ENCODE assay signal across 1 cellular context in the genomic region with DNA sequence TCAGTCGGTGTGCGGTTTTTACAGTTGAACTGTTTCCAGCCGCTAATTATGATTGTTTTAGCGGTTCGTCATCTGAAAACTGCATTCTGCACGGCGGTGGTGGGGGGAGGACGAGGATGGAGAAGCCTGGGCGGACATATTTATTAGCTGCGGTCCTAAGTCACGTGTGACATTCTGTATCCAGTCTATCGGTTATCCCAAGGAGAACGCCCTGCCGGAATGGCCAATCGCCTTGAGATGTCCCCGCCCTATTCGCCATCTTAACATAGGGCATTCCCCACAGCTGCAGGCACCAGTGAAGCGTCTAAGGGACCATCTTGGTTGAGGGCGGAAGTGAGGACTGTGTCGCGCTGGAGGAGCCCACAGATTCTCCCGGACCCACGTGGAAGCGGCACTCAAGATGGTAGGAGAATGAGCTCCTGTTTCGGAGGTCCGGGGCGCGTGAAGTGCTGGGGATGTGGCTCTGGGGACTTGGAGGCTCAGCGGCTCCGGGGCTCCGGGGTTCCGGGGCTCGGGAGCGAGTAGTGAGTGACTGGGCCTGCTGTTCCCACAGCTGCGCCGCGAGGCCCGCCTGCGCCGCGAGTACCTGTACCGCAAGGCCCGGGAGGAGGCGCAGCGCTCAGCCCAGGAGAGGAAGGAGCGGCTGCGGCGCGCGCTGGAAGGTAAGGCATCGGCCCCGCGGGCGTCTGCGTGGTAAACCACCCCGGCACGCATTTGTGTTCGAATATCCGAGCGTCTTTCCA.
A peak's percentile ranks its signal among the peaks of the same experiment; 100 is the strongest.
TF ChIP-seq lines count a peak whose summit lies in the region.

IMP4 (plus strand) TSS at position 365 of the 743 bp plus-strand sequence; CDS start at position 401, 36 bp downstream.

TF ChIP-seq in HepG2, 621 proteins besides CTCF, POLR2A, EP300 and RAD21 (continued from another document and continues in another):
- no peak for TF ChIP-seq ZBTB40 (IDR thresholded peaks at IDR 0.05)
- peak; percentile 88 for TF ChIP-seq ZBTB40 (CRISPR knock-in tag; IDR thresholded peaks at IDR 0.05)
- TF ChIP-seq AKAP8 (CRISPR knock-in tag; IDR thresholded peaks at IDR 0.05) = 0 out of 2 replicates have a peak, but pooled peaks have one; percentile 72
- TF ChIP-seq E2F5 (CRISPR knock-in tag; conservative IDR thresholded peaks at IDR 0.05) = 0 out of 2 replicates have a peak, but pooled peaks have one; percentile 9
- TF ChIP-seq MBD4 (IDR thresholded peaks at IDR 0.05; ENCODE audit: borderline replicate concordance, low read length) = no peak
- TF ChIP-seq RNF219 (CRISPR knock-in tag; IDR thresholded peaks at IDR 0.05) = 0 out of 2 replicates have a peak, but pooled peaks have one; percentile 64
- TF ChIP-seq ZNF451 (CRISPR knock-in tag; IDR thresholded peaks at IDR 0.05) = no peak
- no peak for TF ChIP-seq FLYWCH1 (CRISPR knock-in tag; IDR thresholded peaks at IDR 0.05)
- no peak for TF ChIP-seq SMC3 (IDR thresholded peaks at IDR 0.05; ENCODE audit: low read length)
- no peak for TF ChIP-seq ZSCAN29 (CRISPR knock-in tag; conservative IDR thresholded peaks at IDR 0.05)
- no peak for TF ChIP-seq KAT2B (IDR thresholded peaks at IDR 0.05; ENCODE audit: borderline replicate concordance, low read depth, low read length)
- no peak for TF ChIP-seq ZNF382 (CRISPR knock-in tag; IDR thresholded peaks at IDR 0.05; ENCODE audit: borderline replicate concordance)
- TF ChIP-seq TARDBP (CRISPR knock-in tag; IDR thresholded peaks at IDR 0.05) = peak; percentile 94
- TF ChIP-seq ZNF850 (CRISPR knock-in tag; conservative IDR thresholded peaks at IDR 0.05) = no peak
- TF ChIP-seq, protein P1, sequence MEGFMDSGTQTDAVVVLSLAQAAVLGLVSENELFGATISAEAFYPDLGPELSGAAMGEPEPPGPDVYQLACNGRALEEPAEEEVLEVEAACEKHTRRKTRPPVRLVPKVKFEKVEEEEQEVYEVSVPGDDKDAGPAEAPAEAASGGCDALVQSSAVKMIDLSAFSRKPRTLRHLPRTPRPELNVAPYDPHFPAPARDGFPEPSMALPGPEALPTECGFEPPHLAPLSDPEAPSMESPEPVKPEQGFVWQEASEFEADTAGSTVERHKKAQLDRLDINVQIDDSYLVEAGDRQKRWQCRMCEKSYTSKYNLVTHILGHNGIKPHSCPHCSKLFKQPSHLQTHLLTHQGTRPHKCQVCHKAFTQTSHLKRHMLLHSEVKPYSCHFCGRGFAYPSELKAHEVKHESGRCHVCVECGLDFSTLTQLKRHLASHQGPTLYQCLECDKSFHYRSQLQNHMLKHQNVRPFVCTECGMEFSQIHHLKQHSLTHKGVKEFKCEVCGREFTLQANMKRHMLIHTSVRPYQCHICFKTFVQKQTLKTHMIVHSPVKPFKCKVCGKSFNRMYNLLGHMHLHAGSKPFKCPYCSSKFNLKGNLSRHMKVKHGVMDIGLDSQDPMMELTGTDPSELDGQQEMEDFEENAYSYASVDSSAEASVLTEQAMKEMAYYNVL (CRISPR knock-in tag; IDR thresholded peaks at IDR 0.05; ENCODE audit: borderline replicate concordance) = peak; percentile 77; the same call in 1 of the 2 replicates
- TF ChIP-seq ZNF557 (CRISPR knock-in tag; IDR thresholded peaks at IDR 0.05) = no peak; the same call in none of the 2 replicates
- peak; percentile 94 for TF ChIP-seq ZNF501 (CRISPR knock-in tag; IDR thresholded peaks at IDR 0.05)
- peak; percentile 89 for TF ChIP-seq POLR2AphosphoS5 (IDR thresholded peaks at IDR 0.05; ENCODE audit: low read depth, low read length)
- no peak for TF ChIP-seq XBP1 (CRISPR knock-in tag; IDR thresholded peaks at IDR 0.05)
- 0 out of 2 replicates have a peak, but pooled peaks have one; percentile 43 for TF ChIP-seq KLF15 (CRISPR knock-in tag; IDR thresholded peaks at IDR 0.05; ENCODE audit: borderline replicate concordance)
- peak; percentile 87; the same call in 1 of the 2 replicates for TF ChIP-seq PRDM15 (CRISPR knock-in tag; IDR thresholded peaks at IDR 0.05)
- TF ChIP-seq ZNF563 (CRISPR knock-in tag; IDR thresholded peaks at IDR 0.05) = peak; percentile 74
- TF ChIP-seq REL (CRISPR knock-in tag; conservative IDR thresholded peaks at IDR 0.05) = no peak
- TF ChIP-seq ZSCAN5A (CRISPR knock-in tag; IDR thresholded peaks at IDR 0.05; ENCODE audit: borderline replicate concordance) = peak; percentile 64; the same call in 1 of the 2 replicates
- TF ChIP-seq POLR2AphosphoS2 (IDR thresholded peaks at IDR 0.05; ENCODE audit: low read depth, low read length) = 0 out of 2 replicates have a peak, but pooled peaks have one; percentile 53
- peak; percentile 92 for TF ChIP-seq ZMYM4 (CRISPR knock-in tag; IDR thresholded peaks at IDR 0.05)
- TF ChIP-seq NFKBIZ (CRISPR knock-in tag; IDR thresholded peaks at IDR 0.05) = peak; percentile 78; the same call in 1 of the 2 replicates
- TF ChIP-seq STAT5B (CRISPR knock-in tag; IDR thresholded peaks at IDR 0.05) = 0 out of 2 replicates have a peak, but pooled peaks have one; percentile 5
- peak; percentile 77 for TF ChIP-seq SP2 (CRISPR knock-in tag; IDR thresholded peaks at IDR 0.05)
- TF ChIP-seq, protein P2, sequence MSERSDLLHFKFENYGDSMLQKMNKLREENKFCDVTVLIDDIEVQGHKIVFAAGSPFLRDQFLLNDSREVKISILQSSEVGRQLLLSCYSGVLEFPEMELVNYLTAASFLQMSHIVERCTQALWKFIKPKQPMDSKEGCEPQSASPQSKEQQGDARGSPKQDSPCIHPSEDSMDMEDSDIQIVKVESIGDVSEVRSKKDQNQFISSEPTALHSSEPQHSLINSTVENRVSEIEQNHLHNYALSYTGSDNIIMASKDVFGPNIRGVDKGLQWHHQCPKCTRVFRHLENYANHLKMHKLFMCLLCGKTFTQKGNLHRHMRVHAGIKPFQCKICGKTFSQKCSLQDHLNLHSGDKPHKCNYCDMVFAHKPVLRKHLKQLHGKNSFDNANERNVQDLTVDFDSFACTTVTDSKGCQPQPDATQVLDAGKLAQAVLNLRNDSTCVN (CRISPR knock-in tag; IDR thresholded peaks at IDR 0.05; ENCODE audit: borderline replicate concordance) = 0 out of 2 replicates have a peak, but pooled peaks have one; percentile 11
